9 cellular contexts compared by ENCODE assay signal in the genomic region with DNA sequence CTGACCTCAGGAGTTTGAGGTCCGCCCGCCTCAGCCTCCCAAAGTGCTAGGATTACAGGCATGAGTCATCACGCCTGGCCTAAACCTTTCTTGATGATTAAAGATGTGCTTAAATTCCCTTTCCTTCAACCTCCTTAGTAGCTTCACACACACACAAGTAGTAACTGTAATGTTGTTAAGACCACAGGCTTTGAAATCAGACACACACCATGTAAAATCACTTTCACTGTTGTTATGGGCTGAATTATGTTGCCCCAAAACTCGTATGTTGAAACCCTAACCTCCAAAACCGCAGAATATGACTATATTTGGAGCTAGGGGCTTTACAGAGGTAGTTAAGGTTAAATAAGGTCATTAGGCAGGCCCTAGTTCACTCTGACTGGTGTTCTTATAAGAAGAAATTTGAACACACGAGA.
DNase-seq lines count a peak whose midpoint lies in the region; ATAC-seq and TF ChIP-seq lines count a peak whose summit lies in the region.
"Had no signal": no experiment of that assay in that cellular context is flagged by ENCODE, and none has a peak within 500 bp of the region (broad histone marks: within the 10 kb centered on the region; RNA-seq: fewer than 3 reads in every experiment).

No MANE protein-coding gene starts in this region.

- H3K27me3 Mint-ChIP-seq in glutamatergic neuron (ENCODE audit: unreplicated experiment), result no peaks in the 10 kb centered on the region

- H3K4me3 Mint-ChIP-seq in glutamatergic neuron (ENCODE audit: unreplicated experiment), result no peak overlapping the region

- no peak for TF ChIP-seq CTCF in glutamatergic neuron (IDR thresholded peaks at IDR 0.05; ENCODE audit: partially characterized antibody, unreplicated experiment)

- DNase-seq in NK-92 treated with Interleukin-12 subunit alpha and Interleukin-12 subunit beta, amount 100 ng/mL, for 24 hours (lab: John Stamatoyannopoulos, UW), result peak; percentile 28
- no peak for DNase-seq in NK-92 (lab: John Stamatoyannopoulos, UW; ENCODE audit: unreplicated experiment)
- DNase-seq in NOMO-1 (lab: John Stamatoyannopoulos, UW; ENCODE audit: unreplicated experiment in 2 of 2), result peak; percentile 83 to 94
- DNase-seq in skeletal muscle cell (ENCODE audit: low read depth), result peak; percentile 19
- DNase-seq in occipital lobe (lab: John Stamatoyannopoulos, UW), result no peak
- DNase-seq in glomerular visceral epithelial cell (ENCODE audit: extremely low spot score), result no peak
- DNase-seq in glutamatergic neuron, result no peak

- no peak overlapping the region for H3K4me3 ChIP-seq in skeletal muscle cell (ENCODE audit: low read depth, low read length)
- H3K4me3 ChIP-seq: gastroesophageal sphincter had no signal

- H3K27ac Mint-ChIP-seq in glutamatergic neuron (ENCODE audit: unreplicated experiment), result no peak overlapping the region

- H3K36me3 Mint-ChIP-seq in glutamatergic neuron (ENCODE audit: unreplicated experiment), result peaks cover under 1% of the 10 kb centered on the region

- H3K9me3 Mint-ChIP-seq in glutamatergic neuron (ENCODE audit: unreplicated experiment), result no peaks in the 10 kb centered on the region

- ATAC-seq in HG02870 (IDR thresholded peaks at IDR 0.05; ENCODE audit: unreplicated experiment), result peak; percentile 97
- ATAC-seq: gastroesophageal sphincter had no signal

- H3K4me1 Mint-ChIP-seq in glutamatergic neuron (ENCODE audit: low read depth, unreplicated experiment), result no peaks in the 10 kb centered on the region

Comparison
In these comparisons a context has a peak if more than half of its experiments do, and no peak if none do; other contexts are left out.
1. DNase-seq: peak in NK-92 treated with Interleukin-12 subunit alpha and Interleukin-12 subunit beta, amount 100 ng/mL, for 24 hours (single experiment), NOMO-1 (2 of 2) and skeletal muscle cell (single experiment); none in NK-92 (single experiment), occipital lobe (single experiment), glomerular visceral epithelial cell (single experiment) and glutamatergic neuron (single experiment).